Comparison of ENCODE assay signal across 16 cellular contexts in genomic region chr2:45891719-45892118, GRCh38.
A peak's percentile ranks its signal among the peaks of the same experiment; 100 is the strongest.
DNase-seq lines count a peak whose midpoint lies in the region; ATAC-seq and TF ChIP-seq lines count a peak whose summit lies in the region.
"Had no signal": no experiment of that assay in that cellular context is flagged by ENCODE, and none has a peak within 500 bp of the region (broad histone marks: within the 10 kb centered on the region; RNA-seq: fewer than 3 reads in every experiment).

No MANE protein-coding gene starts in this region.

- no peaks in the 10 kb centered on the region for H4K20me1 ChIP-seq in osteoblast (ENCODE audit: insufficient read depth, low read length)

- no peaks in the 10 kb centered on the region for H3K79me2 ChIP-seq in osteoblast (ENCODE audit: insufficient read depth, low read length)

- peak in 1 of 2 donors; percentile 42 for ATAC-seq in upper lobe of left lung (ENCODE audit: low FRiP score in 2 of 2)
- ATAC-seq in GM19395 (IDR thresholded peaks at IDR 0.05; ENCODE audit: unreplicated experiment), result no peak
- ATAC-seq: activated T-helper 17 cell treated with anti-CD3 and anti-CD28 coated beads, Interleukin-2, amount 50 U/mL, for 72 hours had no signal

- H3K9ac ChIP-seq in endocrine pancreas (ENCODE audit: control insufficient read depth, insufficient read depth, low read length), result no peak overlapping the region

- CTCF ChIA-PET in activated naive CD4-positive, alpha-beta T cell treated with anti-CD3 and anti-CD28 coated beads, Interleukin-2, amount 10 ng/mL, durations not matched to agents 7 days and 5 days (lab: Charles Lee), result interaction anchor here (1.0 kb wide), 1 partner anchor 113 kb away, joined by 3 read pairs; no protein-coding TSS in a partner anchor

- peak overlapping the region; percentile 15 for H3K27ac Mint-ChIP-seq in activated naive CD4-positive, alpha-beta T cell treated with anti-CD3 and anti-CD28 coated beads, Interleukin-2, amount 10 ng/mL, durations not matched to agents 7 days and 5 days
- H3K27ac Mint-ChIP-seq: activated T-helper 17 cell treated with anti-CD3 and anti-CD28 coated beads, Interleukin-2, amount 50 U/mL, for 72 hours had no signal

- H3K4me1 Mint-ChIP-seq in activated naive CD4-positive, alpha-beta T cell treated with anti-CD3 and anti-CD28 coated beads, Interleukin-2, amount 10 ng/mL, durations not matched to agents 7 days and 5 days, result peaks cover 45% of the 10 kb centered on the region

- peak overlapping the region; percentile 74 to 82 (median 77) for H3K27ac ChIP-seq in upper lobe of left lung
- no peak overlapping the region for H3K27ac ChIP-seq in osteoblast (ENCODE audit: low read depth, low read length)
- H3K27ac ChIP-seq: tibial nerve had no signal

- TF ChIP-seq POLR2A in upper lobe of left lung (IDR thresholded peaks at IDR 0.05), result no peak

- H2AFZ ChIP-seq in osteoblast (ENCODE audit: low read length), result no peak overlapping the region

- H3K36me3 ChIP-seq in endocrine pancreas (ENCODE audit: control insufficient read depth, insufficient read depth, low read length) (no peaks in the 10 kb centered on the region), upper lobe of left lung (no peaks in the 10 kb centered on the region), osteoblast (ENCODE audit: insufficient read depth, low read length) (no peaks in the 10 kb centered on the region)
- H3K36me3 ChIP-seq: MG63, tibial nerve had no signal

- no peaks in the 10 kb centered on the region for H3K27me3 Mint-ChIP-seq in activated naive CD4-positive, alpha-beta T cell treated with anti-CD3 and anti-CD28 coated beads, Interleukin-2, amount 10 ng/mL, durations not matched to agents 7 days and 5 days
- H3K27me3 Mint-ChIP-seq: activated T-helper 17 cell treated with anti-CD3 and anti-CD28 coated beads, Interleukin-2, amount 50 U/mL, for 72 hours had no signal

- H3K9me3 ChIP-seq in endocrine pancreas (ENCODE audit: control insufficient read depth, low read length) (no peaks in the 10 kb centered on the region), upper lobe of left lung (no peaks in the 10 kb centered on the region), osteoblast (ENCODE audit: low read depth, low read length) (no peaks in the 10 kb centered on the region)
- H3K9me3 ChIP-seq: MG63, tibial nerve had no signal

- H3K9me3 Mint-ChIP-seq in activated naive CD4-positive, alpha-beta T cell treated with anti-CD3 and anti-CD28 coated beads, Interleukin-2, amount 10 ng/mL, durations not matched to agents 7 days and 5 days, result no peaks in the 10 kb centered on the region
- H3K9me3 Mint-ChIP-seq: activated T-helper 17 cell treated with anti-CD3 and anti-CD28 coated beads, Interleukin-2, amount 50 U/mL, for 72 hours had no signal

- peak overlapping the region; percentile 45 for H3K4me3 ChIP-seq in endocrine pancreas (ENCODE audit: control insufficient read depth, insufficient read depth, low read length)
- H3K4me3 ChIP-seq in upper lobe of left lung, result no peak overlapping the region
- H3K4me3 ChIP-seq in osteoblast (ENCODE audit: insufficient read depth, low read length), result no peak overlapping the region
- H3K4me3 ChIP-seq: MG63, tibial nerve had no signal

- no peak overlapping the region for H3K4me2 ChIP-seq in osteoblast (ENCODE audit: insufficient read depth, low read length)

- TF ChIP-seq CTCF in upper lobe of left lung (IDR thresholded peaks at IDR 0.05), result no peak
- TF ChIP-seq CTCF in osteoblast (IDR thresholded peaks at IDR 0.05; ENCODE audit: extremely low read depth, low read depth, low read length), result no peak

- H3K4me1 ChIP-seq in endocrine pancreas (ENCODE audit: control insufficient read depth, insufficient read depth, low read length) (peaks cover 6% of the 10 kb centered on the region), upper lobe of left lung (peaks cover 78 to 97% (median 80%) of the 10 kb centered on the region in 4 donors), osteoblast (ENCODE audit: insufficient read depth, low read length) (peaks cover 17% of the 10 kb centered on the region)

- WGBS in upper lobe of left lung, 2 donors, result 67 to 73% methylated on average over 5 of the region's 5 CpGs

- H3K27me3 ChIP-seq in endocrine pancreas (ENCODE audit: control insufficient read depth, insufficient read depth, low read length) (no peaks in the 10 kb centered on the region), upper lobe of left lung (no peaks in the 10 kb centered on the region), osteoblast (ENCODE audit: insufficient read depth, low read length) (no peaks in the 10 kb centered on the region)
- H3K27me3 ChIP-seq: MG63, tibial nerve had no signal

- DNase-seq in activated naive CD4-positive, alpha-beta T cell treated with anti-CD3 and anti-CD28 coated beads, Interleukin-2, amount 10 ng/mL, durations not matched to agents 7 days and 5 days, result no peak
- DNase-seq in activated naive CD4-positive, alpha-beta T cell (lab: John Stamatoyannopoulos, UW), result no peak
- DNase-seq in NCI-H2171 (lab: John Stamatoyannopoulos, UW), result peak; percentile 87
- peak in 1 of 2 donors; percentile 48 for DNase-seq in upper lobe of left lung
- no peak for DNase-seq in LoVo (ENCODE audit: low spot score)
- no peak for DNase-seq in osteoblast (ENCODE audit: insufficient read length, low spot score, missing footprints)
- DNase-seq: activated CD4-positive, alpha-beta T cell treated with anti-CD3 and anti-CD28 coated beads for 48 hours; central memory CD4-positive, alpha-beta T cell; H7; mesenchymal stem cell; MG63; stimulated activated CD4-positive, alpha-beta T cell treated with anti-CD3 and anti-CD28 coated beads, Interleukin-12 subunit alpha, Interleukin-12 subunit beta, amount 100 ng/mL, for 4 hours had no signal

- peaks cover 1% of the 10 kb centered on the region for H3K36me3 Mint-ChIP-seq in activated naive CD4-positive, alpha-beta T cell treated with anti-CD3 and anti-CD28 coated beads, Interleukin-2, amount 10 ng/mL, durations not matched to agents 7 days and 5 days

- no peak for TF ChIP-seq EP300 in upper lobe of left lung (IDR thresholded peaks at IDR 0.05)

- H3K4me3 Mint-ChIP-seq in activated naive CD4-positive, alpha-beta T cell treated with anti-CD3 and anti-CD28 coated beads, Interleukin-2, amount 10 ng/mL, durations not matched to agents 7 days and 5 days, result no peak overlapping the region
- H3K4me3 Mint-ChIP-seq: activated T-helper 17 cell treated with anti-CD3 and anti-CD28 coated beads, Interleukin-2, amount 50 U/mL, for 72 hours had no signal
